Comparison of ENCODE assay signal across 16 cellular contexts in the genomic region with DNA sequence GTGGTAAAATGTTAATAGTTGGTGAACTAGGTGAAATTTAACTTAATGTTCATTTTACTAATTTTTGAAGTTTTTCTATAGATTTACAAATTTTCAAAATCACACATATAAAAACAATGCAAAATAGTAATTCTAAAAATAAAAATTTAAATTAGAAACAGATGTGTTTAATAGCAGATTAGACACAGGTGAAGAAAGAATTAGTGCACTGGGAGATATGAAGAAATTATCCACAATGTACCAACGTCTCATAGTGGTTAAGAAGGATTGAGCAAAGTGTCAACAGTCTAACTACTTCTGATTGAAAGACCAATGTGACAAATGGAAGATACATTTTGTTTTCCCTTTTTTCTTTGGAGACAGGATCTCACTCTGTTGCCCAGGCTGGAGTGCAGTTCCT. TPM values are rescaled to one million over a fixed set of nuclear protein-coding genes. Genes with fewer than 3 reads are reported as not detected.
DNase-seq lines count a peak whose midpoint lies in the region; TF ChIP-seq lines count a peak whose summit lies in the region.
"Had no signal": no experiment of that assay in that cellular context is flagged by ENCODE, and none has a peak within 500 bp of the region (broad histone marks: within the 10 kb centered on the region; RNA-seq: fewer than 3 reads in every experiment).

No MANE protein-coding gene starts in this region.

- no peak overlapping the region for H3K4me3 ChIP-seq in SK-N-SH (ENCODE audit: low read depth in 2 of 2, low read length in 1 of 2)
- H3K4me3 ChIP-seq: BLaER1 had no signal

- 0 out of 2 replicates have a peak, but pooled peaks cover 11% of the 10 kb centered on the region for H3K9me3 ChIP-seq in SK-N-SH
- H3K9me3 ChIP-seq: Caco-2 had no signal

- no peak overlapping the region for H3K9ac ChIP-seq in SK-N-SH
- H3K9ac ChIP-seq: BLaER1 had no signal

- H3K36me3 Mint-ChIP-seq in endothelial cell (ENCODE audit: low read depth, unreplicated experiment) = peaks cover 14% of the 10 kb centered on the region

- H3K4me3 Mint-ChIP-seq in endothelial cell (ENCODE audit: unreplicated experiment) = peak overlapping the region; percentile 47
- H3K4me3 Mint-ChIP-seq: CD8-positive, alpha-beta memory T cell; H9; HFFc6 had no signal

- no peaks in the 10 kb centered on the region for H4K20me1 ChIP-seq in SK-N-SH (ENCODE audit: insufficient read depth)
- H4K20me1 ChIP-seq: BLaER1 had no signal

- CTCF ChIA-PET in SK-N-SH (lab: Yijun Ruan, JAX) = interaction anchor here (1.1 kb wide), 1 partner anchor 11 kb away, joined by 3 read pairs; no protein-coding TSS in a partner anchor

- H3F3A ChIP-seq in SK-N-SH (replicated peaks; ENCODE audit: insufficient read depth) = peaks cover 13% of the 10 kb centered on the region

- H3K4me1 ChIP-seq in SK-N-SH (ENCODE audit: control insufficient read depth in 1 of 2, insufficient read depth in 2 of 2, low read depth in 1 of 2, low read length in 1 of 2) = no peaks in the 10 kb centered on the region; a peak in 1 of 4 replicates
- H3K4me1 ChIP-seq: BLaER1, Caco-2 had no signal

- H3K36me3 ChIP-seq in SK-N-SH (replicated peaks in 1 of 2; ENCODE audit: control insufficient read depth in 1 of 2, insufficient read depth in 2 of 2, low read length in 1 of 2) = peaks cover 8 to 53% of the 10 kb centered on the region in 2 experiments

- TF ChIP-seq CTCF in SK-N-SH (IDR thresholded peaks at IDR 0.05) (no peak), endothelial cell (IDR thresholded peaks at IDR 0.05; ENCODE audit: unreplicated experiment) (no peak)

- WGBS in SK-N-SH (ENCODE audit: low lambda C conversion rate) = 73% methylated on average over 1 of the region's 1 CpG

- H3K4me2 ChIP-seq in SK-N-SH = no peak overlapping the region
- H3K4me2 ChIP-seq: BLaER1 had no signal

- DNase-seq in DMS53 (lab: John Stamatoyannopoulos, UW) (peak; percentile 2), DMS53 treated with DMSO at 0.1 percent for 48 hours (lab: John Stamatoyannopoulos, UW; ENCODE audit: unreplicated experiment) (no peak), SK-N-SH (peak; percentile 11), endothelial cell (ENCODE audit: low spot score) (no peak), left kidney (ENCODE audit: low read depth, low spot score) (peak; percentile 1), NCI-H1417 treated with DMSO at 0.1 percent for 48 hours (lab: John Stamatoyannopoulos, UW) (no peak), GM19238 (ENCODE audit: insufficient read length, low spot score) (no peak), NCI-H526 (lab: John Stamatoyannopoulos, UW) (no peak)
- DNase-seq: AML-193; Caco-2; CD8-positive, alpha-beta memory T cell; GOT3; H9; HFFc6 had no signal

- TF ChIP-seq RAD21 in SK-N-SH (IDR thresholded peaks at IDR 0.05; ENCODE audit: low read length) = no peak

- H3K9me3 Mint-ChIP-seq in endothelial cell (ENCODE audit: unreplicated experiment) = no peaks in the 10 kb centered on the region
- H3K9me3 Mint-ChIP-seq: CD8-positive, alpha-beta memory T cell; HFFc6 had no signal

- no peak overlapping the region for H3K27ac ChIP-seq in SK-N-SH (ENCODE audit: low read depth in 2 of 2, low read length in 1 of 2)
- H3K27ac ChIP-seq: 22Rv1, BLaER1 had no signal

- peaks cover 2% of the 10 kb centered on the region for H3K27me3 Mint-ChIP-seq in endothelial cell (ENCODE audit: unreplicated experiment)
- H3K27me3 Mint-ChIP-seq: CD8-positive, alpha-beta memory T cell had no signal

- TF ChIP-seq EP300 in SK-N-SH (IDR thresholded peaks at IDR 0.05; ENCODE audit: borderline replicate concordance in 1 of 2, low read depth in 1 of 2, low read length in 1 of 2) = no peak

- no peaks in the 10 kb centered on the region for H3K27me3 ChIP-seq in SK-N-SH (ENCODE audit: insufficient read depth)
- H3K27me3 ChIP-seq: BLaER1 had no signal

- no peaks in the 10 kb centered on the region for H3K4me1 Mint-ChIP-seq in endothelial cell (ENCODE audit: unreplicated experiment)
- H3K4me1 Mint-ChIP-seq: H9 had no signal

- POLR2A ChIA-PET in SK-N-SH (lab: Yijun Ruan, JAX) = no interaction called here

- H3K9me2 ChIP-seq in SK-N-SH = no peaks in the 10 kb centered on the region

- peaks cover 11% of the 10 kb centered on the region; the same call in 1 of the 2 replicates for H3K79me2 ChIP-seq in SK-N-SH (ENCODE audit: insufficient read depth)

- H2AFZ ChIP-seq in SK-N-SH (ENCODE audit: low read depth) = no peak overlapping the region

- no peak overlapping the region for H3K27ac Mint-ChIP-seq in endothelial cell (ENCODE audit: unreplicated experiment)
- H3K27ac Mint-ChIP-seq: CD8-positive, alpha-beta memory T cell; H9; HFFc6 had no signal

TF ChIP-seq in SK-N-SH, 30 proteins besides CTCF, POLR2A, EP300 and RAD21:
- TF ChIP-seq FOXM1 (IDR thresholded peaks at IDR 0.05; ENCODE audit: low read depth) = no peak
- no peak for TF ChIP-seq JUND (IDR thresholded peaks at IDR 0.05)
- TF ChIP-seq, protein P1, sequence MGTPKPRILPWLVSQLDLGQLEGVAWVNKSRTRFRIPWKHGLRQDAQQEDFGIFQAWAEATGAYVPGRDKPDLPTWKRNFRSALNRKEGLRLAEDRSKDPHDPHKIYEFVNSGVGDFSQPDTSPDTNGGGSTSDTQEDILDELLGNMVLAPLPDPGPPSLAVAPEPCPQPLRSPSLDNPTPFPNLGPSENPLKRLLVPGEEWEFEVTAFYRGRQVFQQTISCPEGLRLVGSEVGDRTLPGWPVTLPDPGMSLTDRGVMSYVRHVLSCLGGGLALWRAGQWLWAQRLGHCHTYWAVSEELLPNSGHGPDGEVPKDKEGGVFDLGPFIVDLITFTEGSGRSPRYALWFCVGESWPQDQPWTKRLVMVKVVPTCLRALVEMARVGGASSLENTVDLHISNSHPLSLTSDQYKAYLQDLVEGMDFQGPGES (IDR thresholded peaks at IDR 0.05; ENCODE audit: low read depth, low read length) = no peak
- TF ChIP-seq CHD2 (IDR thresholded peaks at IDR 0.05; ENCODE audit: low read length, partially characterized antibody) = no peak
- no peak for TF ChIP-seq TAF1 (IDR thresholded peaks at IDR 0.05; ENCODE audit: borderline replicate concordance, low read depth, low read length)
- TF ChIP-seq FOXJ3 (CRISPR knock-in tag; IDR thresholded peaks at IDR 0.05) = no peak
- TF ChIP-seq YY1 (IDR thresholded peaks at IDR 0.05; ENCODE audit: low read depth) = no peak
TF ChIP-seq in SK-N-SH: peak in this region for 0.

RNA-seq across cellular contexts. Expression of gene SPG11, which starts 26.5 kb away (rescaled TPM):
- polyA plus RNA-seq in SK-N-SH (2012; rRNA removed) = 36.3 and 48.7 TPM in 2 replicates
- 23.3 and 28.3 TPM in 2 replicates for polyA plus RNA-seq in SK-N-SH (2012; cell fraction: cytosol; rRNA removed)
- 126 and 140 TPM in 2 replicates for polyA plus RNA-seq in SK-N-SH (2012; cell fraction: nucleus; rRNA removed)
- total RNA-seq in endothelial cell (ENCODE audit: unreplicated experiment) = 37.1 TPM

Comparison
In these comparisons a context has a peak if more than half of its experiments do, and no peak if none do; other contexts are left out.
1. DNase-seq: peak in DMS53 (single experiment), SK-N-SH (single experiment) and left kidney (single experiment); none in DMS53 treated with DMSO at 0.1 percent for 48 hours (single experiment), endothelial cell (single experiment), NCI-H1417 treated with DMSO at 0.1 percent for 48 hours (single experiment), GM19238 (single experiment) and NCI-H526 (0 of 2).